Comparison of ENCODE assay signal across 7 cellular contexts in genomic region chr17:61139219-61139618, GRCh38.
DNase-seq lines count a peak whose midpoint lies in the region; ATAC-seq and TF ChIP-seq lines count a peak whose summit lies in the region.

No MANE protein-coding gene starts in this region.

- no peak overlapping the region for H3K23ac ChIP-seq in trophoblast cell (ENCODE audit: low read length)

- no peaks in the 10 kb centered on the region for H3K79me2 ChIP-seq in trophoblast cell (ENCODE audit: control insufficient read depth, insufficient read depth, low read length, poor library complexity)

- no peak overlapping the region for H2BK120ac ChIP-seq in trophoblast cell (ENCODE audit: insufficient read depth, low read length, poor library complexity)

- H2BK12ac ChIP-seq in trophoblast cell (ENCODE audit: low read length): no peak overlapping the region

- H3K9ac ChIP-seq in trophoblast cell (ENCODE audit: low read length): no peak overlapping the region

- H4K8ac ChIP-seq in trophoblast cell (ENCODE audit: low read depth, low read length): no peak overlapping the region

- no peak overlapping the region for H3K14ac ChIP-seq in trophoblast cell (ENCODE audit: low read length)

- H4K91ac ChIP-seq in trophoblast cell (ENCODE audit: low read depth, low read length): no peak overlapping the region

- ATAC-seq in HG03159 (IDR thresholded peaks at IDR 0.05; ENCODE audit: unreplicated experiment): peak; percentile 97
- no peak for ATAC-seq in gastroesophageal sphincter

- no peaks in the 10 kb centered on the region for H3K79me1 ChIP-seq in trophoblast cell (ENCODE audit: low read length)

- H3K4me3 ChIP-seq in astrocyte of the cerebellum (ENCODE audit: low read depth, low read length): no peak overlapping the region
- no peak overlapping the region for H3K4me3 ChIP-seq in trophoblast cell (ENCODE audit: low read depth, low read length)
- H3K4me3 ChIP-seq in gastroesophageal sphincter: no peak overlapping the region

- H3K27ac ChIP-seq in trophoblast cell (ENCODE audit: low read depth, low read length) (no peak overlapping the region), gastroesophageal sphincter (no peak overlapping the region)

- no peak overlapping the region for H3K18ac ChIP-seq in trophoblast cell (ENCODE audit: low read length)

- no peak for TF ChIP-seq EP300 in gastroesophageal sphincter (IDR thresholded peaks at IDR 0.05)

- in situ Hi-C loops in astrocyte of the cerebellum (cut with HindIII; ENCODE audit: low sequenced_read_pairs): no loop called here

- no peak for TF ChIP-seq CTCF in astrocyte of the cerebellum (IDR thresholded peaks at IDR 0.05; ENCODE audit: low read depth, low read length, missing control alignments)
- TF ChIP-seq CTCF in gastroesophageal sphincter (IDR thresholded peaks at IDR 0.05): no peak

- H3K27me3 ChIP-seq in trophoblast cell (ENCODE audit: insufficient read depth, low read length) (no peaks in the 10 kb centered on the region), gastroesophageal sphincter (no peaks in the 10 kb centered on the region)

- H2BK5ac ChIP-seq in trophoblast cell (ENCODE audit: low read depth, low read length, poor library complexity): peak overlapping the region; percentile 31

- H3K4ac ChIP-seq in trophoblast cell (ENCODE audit: low read depth, low read length): no peak overlapping the region

- H4K12ac ChIP-seq in trophoblast cell (ENCODE audit: low read depth, low read length): no peak overlapping the region

- H2AFZ ChIP-seq in trophoblast cell (ENCODE audit: insufficient read depth, low read length, poor library complexity): no peak overlapping the region

- no peak overlapping the region for H3K4me2 ChIP-seq in trophoblast cell (ENCODE audit: low read length)

- DNase-seq in GM19240 (ENCODE audit: insufficient read length, low spot score) (peak; percentile 56), SKM-1 treated with dmso at 0.1 percent for 144 hours (lab: John Stamatoyannopoulos, UW; ENCODE audit: unreplicated experiment) (peak; percentile 91), astrocyte of the cerebellum (ENCODE audit: low read depth) (peak; percentile 29), trophoblast cell (peak; percentile 38 to 63), anterior cingulate cortex (lab: John Stamatoyannopoulos, UW) (no peak)

- H3K4me1 ChIP-seq in trophoblast cell (ENCODE audit: control insufficient read depth in 1 of 2, insufficient read depth in 2 of 2, low read length in 2 of 2): peaks cover 3 to 4% of the 10 kb centered on the region in 2 experiments
- peaks cover 0 to 15% (median 0%) of the 10 kb centered on the region in 3 donors for H3K4me1 ChIP-seq in gastroesophageal sphincter

- no peaks in the 10 kb centered on the region for H3K9me3 ChIP-seq in trophoblast cell (ENCODE audit: insufficient read depth, low read depth, low read length)
- no peaks in the 10 kb centered on the region for H3K9me3 ChIP-seq in gastroesophageal sphincter

- WGBS in trophoblast cell (ENCODE audit: extremely low coverage, insufficient coverage, insufficient read length): no CpG with 5 or more reads among the region's 4 CpGs
- 56 to 57% methylated on average over 4 of the region's 4 CpGs for WGBS in gastroesophageal sphincter (ENCODE audit: low coverage in 1 of 2), 2 donors

- H3K36me3 ChIP-seq in trophoblast cell (ENCODE audit: control insufficient read depth in 1 of 2, insufficient read depth in 2 of 2, low read length in 2 of 2) (no peaks in the 10 kb centered on the region), gastroesophageal sphincter (no peaks in the 10 kb centered on the region)

- no peak for TF ChIP-seq POLR2A in gastroesophageal sphincter (IDR thresholded peaks at IDR 0.05)

- no peak overlapping the region for H2AK5ac ChIP-seq in trophoblast cell (ENCODE audit: low read length)

Comparison
In these comparisons a context has a peak if more than half of its experiments do, and no peak if none do; other contexts are left out.
1. DNase-seq: peak in GM19240 (single experiment), SKM-1 treated with dmso at 0.1 percent for 144 hours (single experiment), astrocyte of the cerebellum (single experiment) and trophoblast cell (2 of 2); none in anterior cingulate cortex (0 of 58).